17 cellular contexts compared by ENCODE assay signal in the genomic region with DNA sequence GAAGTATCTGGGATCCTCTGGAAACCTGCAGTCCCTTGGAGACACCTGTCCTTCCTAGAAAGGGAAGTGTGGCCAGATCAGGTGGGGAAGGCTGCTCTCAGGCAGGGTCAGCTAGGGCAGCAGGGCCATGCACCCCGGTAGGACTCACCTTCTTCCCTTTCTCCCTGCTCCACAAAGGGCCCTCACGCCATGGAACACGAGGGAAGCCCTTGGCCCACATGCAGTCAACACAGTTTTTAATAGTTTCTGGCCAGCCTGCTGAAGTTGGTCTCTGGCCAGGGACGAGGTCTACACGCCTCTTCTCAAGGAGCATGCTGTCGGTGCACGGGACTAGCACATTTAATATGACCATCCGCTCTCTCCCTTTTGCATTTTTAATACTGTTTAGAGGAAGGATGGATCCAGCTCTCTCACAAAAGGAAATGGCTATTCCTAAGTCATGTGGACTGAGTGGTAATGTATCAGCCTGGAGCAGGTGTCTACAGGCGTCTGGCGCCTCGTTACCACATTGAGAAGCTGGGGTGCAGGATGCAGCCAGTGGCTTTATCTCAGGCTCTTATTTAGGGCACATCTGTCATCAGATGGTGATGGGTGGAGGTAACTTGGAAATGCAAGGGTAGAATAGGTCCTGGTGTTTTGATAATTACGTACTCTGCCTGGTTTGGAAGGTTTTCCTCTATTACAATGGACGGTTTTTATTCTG.
A peak's percentile ranks its signal among the peaks of the same experiment; 100 is the strongest.
DNase-seq lines count a peak whose midpoint lies in the region; ATAC-seq lines count a peak whose summit lies in the region.
"Had no signal": no experiment of that assay in that cellular context is flagged by ENCODE, and none has a peak within 500 bp of the region (broad histone marks: within the 10 kb centered on the region; RNA-seq: fewer than 3 reads in every experiment).

No MANE protein-coding gene starts in this region.

- no peak overlapping the region for H3K9ac ChIP-seq in mesendoderm (ENCODE audit: low read length)

- H3K4me1 Mint-ChIP-seq in activated naive CD4-positive, alpha-beta T cell treated with anti-CD3 and anti-CD28 coated beads, Interleukin-2, amount 10 ng/mL, durations not matched to agents 7 days and 5 days = peaks cover 50% of the 10 kb centered on the region
- H3K4me1 Mint-ChIP-seq: mesothelial cell of epicardium had no signal

- H3K4me2 ChIP-seq in mesendoderm (ENCODE audit: low read length) = no peak overlapping the region

- no peak overlapping the region for H4K5ac ChIP-seq in mesendoderm (ENCODE audit: low read length)

- no peaks in the 10 kb centered on the region for H3K4me1 ChIP-seq in mesendoderm (ENCODE audit: control insufficient read depth, low read depth, low read length)
- H3K4me1 ChIP-seq: ascending aorta had no signal

- H3K4me3 Mint-ChIP-seq in activated naive CD4-positive, alpha-beta T cell treated with anti-CD3 and anti-CD28 coated beads, Interleukin-2, amount 10 ng/mL, durations not matched to agents 7 days and 5 days = peak overlapping the region; percentile 9
- H3K4me3 Mint-ChIP-seq: activated CD4-positive, alpha-beta T cell treated with anti-CD3 and anti-CD28 coated beads, Interleukin-2, amount 10 ng/mL, durations not matched to agents 7 days and 5 days; mesothelial cell of epicardium had no signal

- H3K27me3 Mint-ChIP-seq in activated naive CD4-positive, alpha-beta T cell treated with anti-CD3 and anti-CD28 coated beads, Interleukin-2, amount 10 ng/mL, durations not matched to agents 7 days and 5 days = peaks cover 33% of the 10 kb centered on the region

- no peaks in the 10 kb centered on the region for H3K79me2 ChIP-seq in mesendoderm (ENCODE audit: control insufficient read depth, insufficient read depth, low read length)

- H2BK5ac ChIP-seq in mesendoderm (ENCODE audit: low read length) = no peak overlapping the region

- H3K56ac ChIP-seq in mesendoderm (ENCODE audit: low read length) = peak overlapping the region; percentile 15

- peaks cover 4% of the 10 kb centered on the region for H3K9me3 Mint-ChIP-seq in activated naive CD4-positive, alpha-beta T cell treated with anti-CD3 and anti-CD28 coated beads, Interleukin-2, amount 10 ng/mL, durations not matched to agents 7 days and 5 days

- H3K4ac ChIP-seq in mesendoderm (ENCODE audit: low read depth, low read length) = no peak overlapping the region

- no peak overlapping the region for H3K23ac ChIP-seq in mesendoderm (ENCODE audit: low read length)

- H3K79me1 ChIP-seq in mesendoderm (ENCODE audit: low read length) = no peaks in the 10 kb centered on the region

- no peak overlapping the region for H2BK120ac ChIP-seq in mesendoderm (ENCODE audit: low read depth, low read length)

- CTCF ChIA-PET in activated naive CD4-positive, alpha-beta T cell treated with anti-CD3 and anti-CD28 coated beads, Interleukin-2, amount 10 ng/mL, durations not matched to agents 7 days and 5 days (lab: Charles Lee) = interaction anchor here (0.8 to 10.6 kb wide), 3 partner anchors 8 to 114 kb away, joined by 3 to 100 read pairs (median 3); no protein-coding TSS in a partner anchor

- no peak overlapping the region for H3K27ac ChIP-seq in mesendoderm (ENCODE audit: low read depth, low read length)
- H3K27ac ChIP-seq: ascending aorta had no signal

- no peak overlapping the region for H3K27ac Mint-ChIP-seq in activated naive CD4-positive, alpha-beta T cell treated with anti-CD3 and anti-CD28 coated beads, Interleukin-2, amount 10 ng/mL, durations not matched to agents 7 days and 5 days
- H3K27ac Mint-ChIP-seq: mesothelial cell of epicardium had no signal

- peaks cover 51% of the 10 kb centered on the region for H3K36me3 Mint-ChIP-seq in activated naive CD4-positive, alpha-beta T cell treated with anti-CD3 and anti-CD28 coated beads, Interleukin-2, amount 10 ng/mL, durations not matched to agents 7 days and 5 days

- peaks cover 11% of the 10 kb centered on the region for H3K27me3 ChIP-seq in mesendoderm (ENCODE audit: insufficient read depth, low read length, poor library complexity)

- no peak overlapping the region for H3K4me3 ChIP-seq in mesendoderm (ENCODE audit: low read length)
- H3K4me3 ChIP-seq: ascending aorta had no signal

- ATAC-seq in GM21529 (IDR thresholded peaks at IDR 0.05; ENCODE audit: unreplicated experiment) = no peak
- ATAC-seq: PC-3 had no signal

- no CpG with 5 or more reads among the region's 13 CpGs for WGBS in mesendoderm (ENCODE audit: extremely low coverage, insufficient coverage, low lambda C conversion rate)

- DNase-seq in activated naive CD4-positive, alpha-beta T cell treated with anti-CD3 and anti-CD28 coated beads, Interleukin-2, amount 10 ng/mL, durations not matched to agents 7 days and 5 days = peak; percentile 16
- DNase-seq in activated naive CD4-positive, alpha-beta T cell (lab: John Stamatoyannopoulos, UW) = no peak
- peak; percentile 13 for DNase-seq in activated CD8-positive, alpha-beta memory T cell treated with anti-CD3 and anti-CD28 coated beads, Interleukin-2, amount 50 U/mL, for 4 hours
- no peak for DNase-seq in mesendoderm
- no peak for DNase-seq in NCI-H1092 treated with DMSO at 0.1 percent for 48 hours (lab: John Stamatoyannopoulos, UW)
- DNase-seq in NCI-H1048 (lab: John Stamatoyannopoulos, UW) = no peak
- no peak for DNase-seq in stimulated activated CD4-positive, alpha-beta T cell treated with anti-CD3 and anti-CD28 coated beads, Interleukin-2, amount 100 ng/mL, for 48 hours
- DNase-seq: activated CD4-positive, alpha-beta T cell treated with anti-CD3 and anti-CD28 coated beads, Interleukin-2, amount 10 ng/mL, durations not matched to agents 7 days and 5 days; activated gamma-delta T cell; COR-L47; IMR-90; NCI-H1930; NCI-H748 treated with DMSO at 0.1 percent for 48 hours; PC-3 had no signal

- no peak overlapping the region for H3K18ac ChIP-seq in mesendoderm (ENCODE audit: low read length)

- H2BK15ac ChIP-seq in mesendoderm (replicated peaks; ENCODE audit: low read depth) = no peak overlapping the region

- H3K36me3 ChIP-seq in mesendoderm (ENCODE audit: control insufficient read depth, insufficient read depth, low read length) = no peaks in the 10 kb centered on the region
- H3K36me3 ChIP-seq: ascending aorta had no signal

- no peak overlapping the region for H2AK5ac ChIP-seq in mesendoderm (ENCODE audit: low read length)

- H4K8ac ChIP-seq in mesendoderm (ENCODE audit: low read depth, low read length) = no peak overlapping the region

Comparison
In these comparisons a context has a peak if more than half of its experiments do, and no peak if none do; other contexts are left out.
1. DNase-seq: peak in activated naive CD4-positive, alpha-beta T cell treated with anti-CD3 and anti-CD28 coated beads, Interleukin-2, amount 10 ng/mL, durations not matched to agents 7 days and 5 days (single experiment) and activated CD8-positive, alpha-beta memory T cell treated with anti-CD3 and anti-CD28 coated beads, Interleukin-2, amount 50 U/mL, for 4 hours (single experiment); none in activated naive CD4-positive, alpha-beta T cell (0 of 4), mesendoderm (single experiment), NCI-H1092 treated with DMSO at 0.1 percent for 48 hours (single experiment), NCI-H1048 (single experiment) and stimulated activated CD4-positive, alpha-beta T cell treated with anti-CD3 and anti-CD28 coated beads, Interleukin-2, amount 100 ng/mL, for 48 hours (0 of 2).